In genomic region chr1:149558350-149558825, GRCh38 we compare ENCODE assay signal across 8 cellular contexts. TPM values are rescaled to one million over a fixed set of nuclear protein-coding genes. Genes with fewer than 3 reads are reported as not detected.
DNase-seq lines count a peak whose midpoint lies in the region; ATAC-seq and TF ChIP-seq lines count a peak whose summit lies in the region.
"Not testable (repeated sequence)": the region's sequence is repeated elsewhere in the genome, so short reads cannot be mapped to it uniquely, and the experiment has no call there.

No MANE protein-coding gene starts in this region.

- H3K4me3 Mint-ChIP-seq in activated CD8-positive, alpha-beta memory T cell treated with anti-CD3 and anti-CD28 coated beads, Interleukin-2, amount 10 ng/mL, durations not matched to agents 7 days and 5 days, result peak overlapping the region; percentile 73
- H3K4me3 Mint-ChIP-seq in mesothelial cell of epicardium, result peak overlapping the region; percentile 69

- H3K4me1 Mint-ChIP-seq in activated CD8-positive, alpha-beta memory T cell treated with anti-CD3 and anti-CD28 coated beads, Interleukin-2, amount 10 ng/mL, durations not matched to agents 7 days and 5 days; mesothelial cell of epicardium: not testable (repeated sequence)

- not testable (repeated sequence) for H3K36me3 ChIP-seq in Panc1 (ENCODE audit: control insufficient read depth, insufficient read depth, low read length)

- peak; percentile 44 for TF ChIP-seq CTCF in Panc1 (IDR thresholded peaks at IDR 0.05)
- not testable (repeated sequence) for TF ChIP-seq CTCF in mesothelial cell of epicardium (IDR thresholded peaks at IDR 0.05; ENCODE audit: unreplicated experiment)

- not testable (repeated sequence) for H3K9me3 Mint-ChIP-seq in activated CD8-positive, alpha-beta memory T cell treated with anti-CD3 and anti-CD28 coated beads, Interleukin-2, amount 10 ng/mL, durations not matched to agents 7 days and 5 days (ENCODE audit: low read depth); mesothelial cell of epicardium

- intact Hi-C loops in Panc1 (cut with micrococcal nuclease; ENCODE audit: unreplicated experiment), result not testable (repeated sequence)

- not testable (repeated sequence) for H3K27me3 Mint-ChIP-seq in activated CD8-positive, alpha-beta memory T cell treated with anti-CD3 and anti-CD28 coated beads, Interleukin-2, amount 10 ng/mL, durations not matched to agents 7 days and 5 days; mesothelial cell of epicardium (ENCODE audit: low read depth)

- H3K27ac ChIP-seq in Panc1 (ENCODE audit: low read length), result not testable (repeated sequence)

- H3K9me3 ChIP-seq in Panc1 (ENCODE audit: control insufficient read depth, insufficient read depth, low read depth, low read length), result not testable (repeated sequence)

- H3K27ac Mint-ChIP-seq in activated CD8-positive, alpha-beta memory T cell treated with anti-CD3 and anti-CD28 coated beads, Interleukin-2, amount 10 ng/mL, durations not matched to agents 7 days and 5 days, result peak overlapping the region; percentile 81
- H3K27ac Mint-ChIP-seq in mesothelial cell of epicardium, result peak overlapping the region; percentile 28

- in situ Hi-C loops in Panc1 (cut with HindIII; ENCODE audit: low pct_unique_long_range_greater_than_20kb, low sequenced_read_pairs); T47D (cut with HindIII; ENCODE audit: low pct_unique_long_range_greater_than_20kb, low sequenced_read_pairs): not testable (repeated sequence)

- not testable (repeated sequence) for BruUV-seq in Panc1 (replicated peaks; lab: Mats Ljungman, UMichigan)

- not testable (repeated sequence) for H3K27me3 ChIP-seq in Panc1 (ENCODE audit: control insufficient read depth, insufficient read depth, low read length)

- POLR2A ChIA-PET in Panc1 (lab: Charles Lee), result not testable (repeated sequence)

- CTCF ChIA-PET in Panc1 (lab: Charles Lee); activated CD8-positive, alpha-beta memory T cell treated with anti-CD3 and anti-CD28 coated beads, Interleukin-2, amount 10 ng/mL, durations not matched to agents 7 days and 5 days (lab: Charles Lee): not testable (repeated sequence)

- ATAC-seq in Panc1; activated CD8-positive, alpha-beta memory T cell treated with anti-CD3 and anti-CD28 coated beads, Interleukin-2, amount 10 ng/mL, durations not matched to agents 7 days and 5 days: not testable (repeated sequence)

- not testable (repeated sequence) for H3K4me1 ChIP-seq in Panc1 (ENCODE audit: control insufficient read depth, insufficient read depth, low read length)

- peak; percentile 55 for DNase-seq in ELR (ENCODE audit: low read depth)
- peak; percentile 98 for DNase-seq in Panc1 (ENCODE audit: low read depth, low spot score)
- DNase-seq in activated CD8-positive, alpha-beta memory T cell treated with anti-CD3 and anti-CD28 coated beads, Interleukin-2, amount 10 ng/mL, durations not matched to agents 7 days and 5 days, result peak; percentile 78
- DNase-seq in T47D (ENCODE audit: low read depth in 1 of 2, low spot score in 1 of 2), result peak; percentile 3 to 75
- DNase-seq in globus pallidus (ENCODE audit: low spot score), result peak; percentile 21
- peak; percentile 18 to 44 for DNase-seq in mesothelial cell of epicardium (ENCODE audit: low spot score in 2 of 2, unreplicated experiment in 2 of 2)
- DNase-seq in stimulated activated CD4-positive, alpha-beta T cell treated with anti-CD3 and anti-CD28 coated beads, Interleukin-12 subunit alpha, Interleukin-12 subunit beta, amount 100 ng/mL, for 24 hours (ENCODE audit: low read depth in 2 of 2), result peak; percentile 56 to 71
- peak; percentile 42 for DNase-seq in superior temporal gyrus (ENCODE audit: extremely low spot score)

- H3K36me3 Mint-ChIP-seq in activated CD8-positive, alpha-beta memory T cell treated with anti-CD3 and anti-CD28 coated beads, Interleukin-2, amount 10 ng/mL, durations not matched to agents 7 days and 5 days; mesothelial cell of epicardium: not testable (repeated sequence)

- peak overlapping the region; percentile 37 to 42 for H3K4me3 ChIP-seq in Panc1 (ENCODE audit: low read depth in 2 of 2, low read length in 2 of 2)

RNA-seq across cellular contexts. Expression of gene PPIAL4C, which starts 25.3 kb away (rescaled TPM):
- total RNA-seq in Panc1 (2021; ENCODE audit: unreplicated experiment) (0.44 TPM), mesothelial cell of epicardium (not detected in 3 replicates)
- not detected for polyA plus RNA-seq in Panc1 (2012; ENCODE audit: insufficient read length)
- 1 to 10 TPM in 1 of 2 experiments, under 1 TPM in 1; 0.84 to 1.8 TPM for total RNA-seq in activated CD8-positive, alpha-beta memory T cell treated with anti-CD3 and anti-CD28 coated beads, Interleukin-2, amount 10 ng/mL, durations not matched to agents 7 days and 5 days

Comparison
In these comparisons a context has a peak if more than half of its experiments do, and no peak if none do; other contexts are left out.
1. DNase-seq: peak in every context shown above with its lines; median percentile 98 in Panc1; 78 in activated CD8-positive, alpha-beta memory T cell treated with anti-CD3 and anti-CD28 coated beads, Interleukin-2, amount 10 ng/mL, durations not matched to agents 7 days and 5 days; 64 in stimulated activated CD4-positive, alpha-beta T cell treated with anti-CD3 and anti-CD28 coated beads, Interleukin-12 subunit alpha, Interleukin-12 subunit beta, amount 100 ng/mL, for 24 hours; 55 in ELR; 42 in superior temporal gyrus; 39 in T47D; 31 in mesothelial cell of epicardium; 21 in globus pallidus.